Comparison of ENCODE assay signal across 9 cellular contexts in genomic region chr10:132517951-132518521, GRCh38. TPM values are rescaled to one million over a fixed set of nuclear protein-coding genes. Genes with fewer than 3 reads are reported as not detected.
DNase-seq lines count a peak whose midpoint lies in the region; ATAC-seq and TF ChIP-seq lines count a peak whose summit lies in the region.
"Had no signal": no experiment of that assay in that cellular context is flagged by ENCODE, and none has a peak within 500 bp of the region (broad histone marks: within the 10 kb centered on the region; RNA-seq: fewer than 3 reads in every experiment).

No MANE protein-coding gene starts in this region.

- H3K27me3 ChIP-seq in adrenal gland = no peaks in the 10 kb centered on the region
- H3K27me3 ChIP-seq in rectal smooth muscle tissue (ENCODE audit: control insufficient read depth, insufficient read depth, low read length) = no peaks in the 10 kb centered on the region
- H3K27me3 ChIP-seq in MG63 = no peaks in the 10 kb centered on the region

- peak; percentile 35 for DNase-seq in G401 (ENCODE audit: low spot score)
- peak in 4 of 7 donors; percentile 21 to 58 (median 43) for DNase-seq in adrenal gland
- DNase-seq in iPS-NIHi7 (ENCODE audit: extremely low spot score) = peak; percentile 52
- no peak for DNase-seq in middle frontal gyrus (ENCODE audit: extremely low spot score, low spot score)
- no peak for DNase-seq in MG63
- DNase-seq: COR-L47 had no signal

- H3K4me3 ChIP-seq in adrenal gland (peak overlapping the region in 1 of 4 donors; percentile 31), rectal smooth muscle tissue (ENCODE audit: low read length) (peak overlapping the region; percentile 52), MG63 (no peak overlapping the region)

- in situ Hi-C loops in G401 (cut with HindIII; ENCODE audit: low sequenced_read_pairs) = no loop called here

- H3K9me3 ChIP-seq in adrenal gland (replicated peaks in 1 of 3) (no peaks in the 10 kb centered on the region), MG63 (peaks cover under 1% of the 10 kb centered on the region)

- TF ChIP-seq POLR2A in adrenal gland (IDR thresholded peaks at IDR 0.05) = no peak

- peaks cover 38 to 50% of the 10 kb centered on the region in 2 donors for H3K4me1 ChIP-seq in adrenal gland (replicated peaks in 1 of 2)
- H3K4me1 ChIP-seq in rectal smooth muscle tissue (ENCODE audit: control insufficient read depth, insufficient read depth, low read length) = peaks cover 46% of the 10 kb centered on the region

- intact Hi-C loops in adrenal gland (cut with DNase I) = no loop called here

- H3K27ac ChIP-seq in adrenal gland = peak overlapping the region; percentile 65 to 97 (median 84)
- H3K27ac ChIP-seq in rectal smooth muscle tissue (ENCODE audit: low read depth, low read length) = peak overlapping the region; percentile 84

- no peak overlapping the region for H3K9ac ChIP-seq in rectal smooth muscle tissue (ENCODE audit: low read length)

- WGBS in adrenal gland, 4 donors = 34 to 64% (median 48%) methylated on average over 10 to 16 of the region's 16 CpGs

- no peak for TF ChIP-seq CTCF in adrenal gland (IDR thresholded peaks at IDR 0.05)

- H3K36me3 ChIP-seq in adrenal gland (replicated peaks in 1 of 2) (no peaks in the 10 kb centered on the region), rectal smooth muscle tissue (ENCODE audit: control insufficient read depth, insufficient read depth, low read length) (no peaks in the 10 kb centered on the region), MG63 (no peaks in the 10 kb centered on the region)

- no peak for ATAC-seq in HG02840 (IDR thresholded peaks at IDR 0.05; ENCODE audit: low FRiP score, unreplicated experiment)
- ATAC-seq in GM19452 (IDR thresholded peaks at IDR 0.05; ENCODE audit: unreplicated experiment) = no peak

RNA-seq across cellular contexts. Expression of gene INPP5A, which starts 19.6 kb away (rescaled TPM):
- 22.8 and 44.3 TPM in 2 replicates for total RNA-seq in G401 (2014; rRNA removed; shearing (Covaris generic))
- 10 to 100 TPM; 25.9 to 62.9 (median 42.6) TPM for total RNA-seq in adrenal gland
- polyA plus RNA-seq in adrenal gland = 10 to 100 TPM; 13.5 to 15.3 (median 14.1) TPM
- total RNA-seq in MG63 (2014; rRNA removed; shearing (Covaris generic); ENCODE audit: low replicate concordance) = 7.6 and 17.6 TPM in 2 replicates

Comparison
In these comparisons a context has a peak if more than half of its experiments do, and no peak if none do; other contexts are left out.
1. DNase-seq: peak in G401 (single experiment), adrenal gland (4 of 7) and iPS-NIHi7 (single experiment); none in middle frontal gyrus (single experiment) and MG63 (single experiment).